In genomic region chr13:32940601-32941000, GRCh38 we compare ENCODE assay signal across 13 cellular contexts.
DNase-seq lines count a peak whose midpoint lies in the region; ATAC-seq lines count a peak whose summit lies in the region.
"Had no signal": no experiment of that assay in that cellular context is flagged by ENCODE, and none has a peak within 500 bp of the region (broad histone marks: within the 10 kb centered on the region; RNA-seq: fewer than 3 reads in every experiment).

No MANE protein-coding gene starts in this region.

- intact Hi-C loops in activated CD4-positive, alpha-beta T cell treated with anti-CD3 and anti-CD28 coated beads for 36 hours (cut with DNase I, micrococcal nuclease): no loop called here

- H3K36me3 Mint-ChIP-seq in stimulated activated effector memory CD8-positive, alpha-beta T cell treated with anti-CD3 and anti-CD28 coated beads, Interleukin-12 subunit alpha, Interleukin-12 subunit beta, amount 100 ng/mL, for 72 hours: no peaks in the 10 kb centered on the region
- no peaks in the 10 kb centered on the region for H3K36me3 Mint-ChIP-seq in activated CD4-positive, alpha-beta T cell treated with anti-CD3 and anti-CD28 coated beads for 36 hours (ENCODE audit: low read depth)
- H3K36me3 Mint-ChIP-seq: CD4-positive, alpha-beta memory T cell had no signal

- no peaks in the 10 kb centered on the region for H3K36me3 ChIP-seq in adipocyte (ENCODE audit: control insufficient read depth, insufficient read depth, low read length, severe bottlenecking)
- H3K36me3 ChIP-seq: vagina had no signal

- POLR2A ChIA-PET in activated CD4-positive, alpha-beta T cell treated with anti-CD3 and anti-CD28 coated beads for 36 hours (lab: Charles Lee): no interaction called here

- peaks cover 7% of the 10 kb centered on the region for H3K27me3 Mint-ChIP-seq in activated CD4-positive, alpha-beta T cell treated with anti-CD3 and anti-CD28 coated beads for 36 hours

- CTCF ChIA-PET in activated CD4-positive, alpha-beta T cell treated with anti-CD3 and anti-CD28 coated beads for 36 hours (lab: Charles Lee): interaction anchor here (1.1 kb wide), 1 partner anchor 14 kb away, joined by 4 read pairs; no protein-coding TSS in a partner anchor

- H3K4me1 ChIP-seq in adipocyte (ENCODE audit: control insufficient read depth, insufficient read depth, low read length): peaks cover 17% of the 10 kb centered on the region
- H3K4me1 ChIP-seq: vagina had no signal

- peaks cover 13% of the 10 kb centered on the region for H3K4me1 Mint-ChIP-seq in stimulated activated effector memory CD8-positive, alpha-beta T cell treated with anti-CD3 and anti-CD28 coated beads, Interleukin-12 subunit alpha, Interleukin-12 subunit beta, amount 100 ng/mL, for 72 hours
- H3K4me1 Mint-ChIP-seq in activated CD4-positive, alpha-beta T cell treated with anti-CD3 and anti-CD28 coated beads for 36 hours: no peaks in the 10 kb centered on the region
- H3K4me1 Mint-ChIP-seq: CD4-positive, alpha-beta memory T cell; T-helper 17 cell had no signal

- no peak overlapping the region for H3K4me3 Mint-ChIP-seq in stimulated activated effector memory CD8-positive, alpha-beta T cell treated with anti-CD3 and anti-CD28 coated beads, Interleukin-12 subunit alpha, Interleukin-12 subunit beta, amount 100 ng/mL, for 72 hours
- no peak overlapping the region for H3K4me3 Mint-ChIP-seq in activated CD4-positive, alpha-beta T cell treated with anti-CD3 and anti-CD28 coated beads for 36 hours
- H3K4me3 Mint-ChIP-seq: CD4-positive, alpha-beta memory T cell; T-helper 17 cell had no signal

- no peaks in the 10 kb centered on the region for H3K27me3 ChIP-seq in adipocyte (replicated peaks; ENCODE audit: control insufficient read depth, insufficient read depth, low read length)
- H3K27me3 ChIP-seq: vagina had no signal

- H3K9me3 Mint-ChIP-seq in stimulated activated effector memory CD8-positive, alpha-beta T cell treated with anti-CD3 and anti-CD28 coated beads, Interleukin-12 subunit alpha, Interleukin-12 subunit beta, amount 100 ng/mL, for 72 hours: no peaks in the 10 kb centered on the region
- H3K9me3 Mint-ChIP-seq in activated CD4-positive, alpha-beta T cell treated with anti-CD3 and anti-CD28 coated beads for 36 hours (ENCODE audit: low read depth): no peaks in the 10 kb centered on the region

- no peak overlapping the region for H3K27ac Mint-ChIP-seq in stimulated activated effector memory CD8-positive, alpha-beta T cell treated with anti-CD3 and anti-CD28 coated beads, Interleukin-12 subunit alpha, Interleukin-12 subunit beta, amount 100 ng/mL, for 72 hours
- H3K27ac Mint-ChIP-seq in activated CD4-positive, alpha-beta T cell treated with anti-CD3 and anti-CD28 coated beads for 36 hours: no peak overlapping the region
- H3K27ac Mint-ChIP-seq: CD4-positive, alpha-beta memory T cell; T-helper 17 cell had no signal

- peaks cover 11% of the 10 kb centered on the region for H3K9me3 ChIP-seq in adipocyte (ENCODE audit: control insufficient read depth, low read length)
- H3K9me3 ChIP-seq: vagina had no signal

- H3K4me3 ChIP-seq in adipocyte (ENCODE audit: low read length): no peak overlapping the region
- H3K4me3 ChIP-seq: vagina had no signal

- peak; percentile 58 for ATAC-seq in HG03432 (IDR thresholded peaks at IDR 0.05; ENCODE audit: unreplicated experiment)
- ATAC-seq in stimulated activated effector memory CD8-positive, alpha-beta T cell treated with anti-CD3 and anti-CD28 coated beads, Interleukin-12 subunit alpha, Interleukin-12 subunit beta, amount 100 ng/mL, for 72 hours: no peak
- no peak for ATAC-seq in activated CD4-positive, alpha-beta T cell treated with anti-CD3 and anti-CD28 coated beads for 36 hours
- no peak for ATAC-seq in HG03521 (IDR thresholded peaks at IDR 0.05; ENCODE audit: unreplicated experiment)
- ATAC-seq: T-helper 17 cell had no signal

- H3K9ac ChIP-seq in adipocyte (ENCODE audit: low read length): no peak overlapping the region

- DNase-seq in Ammon's horn (ENCODE audit: low spot score) (peak; percentile 38), adipocyte (ENCODE audit: low read depth) (peak; percentile 28), left kidney (ENCODE audit: low read depth, low spot score) (peak; percentile 47), mesenteric fat pad (ENCODE audit: low spot score) (no peak)
- DNase-seq in stimulated activated effector memory CD8-positive, alpha-beta T cell treated with anti-CD3 and anti-CD28 coated beads, Interleukin-12 subunit alpha, Interleukin-12 subunit beta, amount 100 ng/mL, for 72 hours (ENCODE audit: low spot score in 2 of 2): no peak
- no peak for DNase-seq in activated CD4-positive, alpha-beta T cell treated with anti-CD3 and anti-CD28 coated beads for 36 hours
- DNase-seq: activated effector memory CD4-positive, alpha-beta T cell treated with Interleukin-2 at 50 U/mL for 16 hours; CD4-positive, alpha-beta memory T cell; NCI-H1417 treated with DMSO at 0.1 percent for 48 hours; T-helper 17 cell had no signal

Comparison
In these comparisons a context has a peak if more than half of its experiments do, and no peak if none do; other contexts are left out.
1. DNase-seq: peak in Ammon's horn (single experiment), adipocyte (single experiment) and left kidney (single experiment); none in stimulated activated effector memory CD8-positive, alpha-beta T cell treated with anti-CD3 and anti-CD28 coated beads, Interleukin-12 subunit alpha, Interleukin-12 subunit beta, amount 100 ng/mL, for 72 hours (0 of 2), activated CD4-positive, alpha-beta T cell treated with anti-CD3 and anti-CD28 coated beads for 36 hours (single experiment) and mesenteric fat pad (single experiment).